In the genomic region with DNA sequence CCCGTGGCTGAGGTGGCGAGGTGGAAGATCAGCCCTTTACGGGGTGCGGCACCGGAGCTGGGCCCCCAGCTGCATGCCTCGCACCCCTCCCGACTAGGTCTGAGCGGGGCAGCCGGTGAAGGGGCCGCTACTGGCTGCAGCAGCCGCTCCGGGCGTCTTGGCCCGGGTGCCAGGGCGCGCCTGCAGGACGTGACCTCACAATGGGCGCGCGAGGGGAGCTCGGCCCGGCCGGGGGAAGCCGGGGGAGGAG, we compare ENCODE assay signal across 8 cellular contexts. TPM values are rescaled to one million over a fixed set of nuclear protein-coding genes. Genes with fewer than 3 reads are reported as not detected.
DNase-seq lines count a peak whose midpoint lies in the region; ATAC-seq and TF ChIP-seq lines count a peak whose summit lies in the region.

No MANE protein-coding gene starts in this region.

- H3K27me3 ChIP-seq in ascending aorta (no peaks in the 10 kb centered on the region), liver (ENCODE audit: control insufficient read depth in 4 of 4, insufficient read depth in 4 of 4, low read length in 3 of 4) (no peaks in the 10 kb centered on the region)

- peaks cover 29% of the 10 kb centered on the region for H3K4me1 Mint-ChIP-seq in type B pancreatic cell (ENCODE audit: unreplicated experiment)

- TF ChIP-seq RAD21 in liver (IDR thresholded peaks at IDR 0.05): no peak

- WGBS in liver: under 1% methylated on average over 24 of the region's 24 CpGs

- no peaks in the 10 kb centered on the region for H3K9me3 Mint-ChIP-seq in type B pancreatic cell

- peak overlapping the region; percentile 81 to 90 for H3K4me3 ChIP-seq in ascending aorta
- peak overlapping the region; percentile 82 to 98 (median 98) for H3K4me3 ChIP-seq in liver (ENCODE audit: low read depth in 1 of 3, low read length in 3 of 3)

- intact Hi-C loops in ascending aorta (cut with DNase I): loop anchor here (2.0 to 5.0 kb wide), 2 partner anchors 67 to 155 kb away; a partner anchor contains a TSS

- DNase-seq in ascending aorta (ENCODE audit: low spot score in 2 of 2): no peak
- DNase-seq in type B pancreatic cell (ENCODE audit: extremely low spot score, unreplicated experiment): no peak
- DNase-seq in germinal center (ENCODE audit: low spot score): no peak
- no peak for DNase-seq in activated CD4-positive, alpha-beta T cell treated with anti-CD3 and anti-CD28 coated beads, Interleukin-2, amount 50 U/mL, for 48 hours

- H3K36me3 ChIP-seq in ascending aorta: peaks cover 18 to 29% of the 10 kb centered on the region in 2 donors
- peaks cover 1 to 17% (median 6%) of the 10 kb centered on the region in 4 donors for H3K36me3 ChIP-seq in liver (ENCODE audit: control insufficient read depth in 4 of 4, insufficient read depth in 3 of 4, low read depth in 1 of 4, low read length in 3 of 4)

- peaks cover 4% of the 10 kb centered on the region for H3K36me3 Mint-ChIP-seq in type B pancreatic cell

- peak overlapping the region in 1 of 2 donors; percentile 22 for H3K9ac ChIP-seq in liver (ENCODE audit: low read depth in 1 of 2, low read length in 2 of 2)

- peak overlapping the region; percentile 98 for H3K4me3 Mint-ChIP-seq in type B pancreatic cell

- peak overlapping the region; percentile 97 for H3K27ac Mint-ChIP-seq in type B pancreatic cell

- H3K9me3 ChIP-seq in ascending aorta (no peaks in the 10 kb centered on the region), liver (ENCODE audit: control insufficient read depth in 4 of 4, low read length in 3 of 4) (no peaks in the 10 kb centered on the region)

- TF ChIP-seq CTCF in ascending aorta (IDR thresholded peaks at IDR 0.05) (no peak), liver (IDR thresholded peaks at IDR 0.05; ENCODE audit: low read depth, low read length, missing input control) (no peak), type B pancreatic cell (conservative IDR thresholded peaks at IDR 0.05) (no peak)

- peak; percentile 23 for ATAC-seq in GM19328 (IDR thresholded peaks at IDR 0.05; ENCODE audit: unreplicated experiment)
- ATAC-seq in HG03469 (IDR thresholded peaks at IDR 0.05; ENCODE audit: unreplicated experiment): peak; percentile 16
- ATAC-seq in activated CD4-positive, CD25-positive, alpha-beta regulatory T cell treated with anti-CD3 and anti-CD28 coated beads, Interleukin-2, amount 50 U/mL, for 24 hours: no peak

- H3K27me3 Mint-ChIP-seq in type B pancreatic cell: no peaks in the 10 kb centered on the region

- H3K4me1 ChIP-seq in ascending aorta (peaks cover 16 to 50% of the 10 kb centered on the region in 2 donors), liver (ENCODE audit: control insufficient read depth in 4 of 4, insufficient read depth in 4 of 4, low read length in 3 of 4) (peaks cover 2 to 57% (median 39%) of the 10 kb centered on the region in 4 donors)

- H3K27ac ChIP-seq in ascending aorta (peak overlapping the region; percentile 93 to 96), liver (ENCODE audit: low read depth in 1 of 2, low read length in 2 of 2) (peak overlapping the region; percentile 88 to 94)

TF ChIP-seq in liver, 16 proteins besides CTCF, POLR2A, EP300 and RAD21:
- no peak for TF ChIP-seq GABPA (IDR thresholded peaks at IDR 0.05 in 1 of 2, conservative IDR thresholded peaks at IDR 0.05 in 1 of 2)
- TF ChIP-seq YY1 (IDR thresholded peaks at IDR 0.05): no peak
- TF ChIP-seq EGR1 (IDR thresholded peaks at IDR 0.05; ENCODE audit: low read depth in 2 of 2): no peak
- TF ChIP-seq FOXA1 (IDR thresholded peaks at IDR 0.05): no peak
- TF ChIP-seq, protein P1, sequence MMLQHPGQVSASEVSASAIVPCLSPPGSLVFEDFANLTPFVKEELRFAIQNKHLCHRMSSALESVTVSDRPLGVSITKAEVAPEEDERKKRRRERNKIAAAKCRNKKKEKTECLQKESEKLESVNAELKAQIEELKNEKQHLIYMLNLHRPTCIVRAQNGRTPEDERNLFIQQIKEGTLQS (IDR thresholded peaks at IDR 0.05): no peak
TF ChIP-seq in liver: peak in this region for 0.

RNA-seq across cellular contexts. Expression of a gene that starts 0.4 kb away (rescaled TPM):
- total RNA-seq in ascending aorta (7.1 TPM), liver (10 to 100 TPM; 12.0 to 12.5 TPM), type B pancreatic cell (ENCODE audit: low replicate concordance) (23.3 and 30.5 TPM in 2 replicates)
- 1 to 10 TPM; 5.4 to 5.6 TPM for polyA plus RNA-seq in liver

RNA-seq across cellular contexts. Expression of a gene that starts 0.7 kb away (rescaled TPM):
- total RNA-seq in ascending aorta (37.7 TPM), liver (10 to 100 TPM in 1 of 2 donors, 1 to 10 TPM in 1; 8.3 to 10.3 TPM), type B pancreatic cell (ENCODE audit: low replicate concordance) (39.8 and 42.5 TPM in 2 replicates)
- polyA plus RNA-seq in liver: 10 to 100 TPM; 23.8 to 35.5 TPM

RNA-seq across cellular contexts. Expression of a gene that starts 33.1 kb away (rescaled TPM):
- total RNA-seq in ascending aorta: 31.2 TPM
- 1 to 10 TPM; 5.1 to 7.9 TPM for total RNA-seq in liver
- 1 to 10 TPM; 4.1 to 8.0 TPM for polyA plus RNA-seq in liver
- total RNA-seq in type B pancreatic cell (ENCODE audit: low replicate concordance): 10.8 and 12.4 TPM in 2 replicates

RNA-seq across cellular contexts. Expression of a gene that starts 39.4 kb away (rescaled TPM):
- total RNA-seq in ascending aorta (144 TPM), liver (10 to 100 TPM in 1 of 2 donors, 1 to 10 TPM in 1; 9.0 to 26.6 TPM), type B pancreatic cell (ENCODE audit: low replicate concordance) (180 and 323 TPM in 2 replicates)
- 10 to 100 TPM; 14.3 to 32.9 TPM for polyA plus RNA-seq in liver

Comparison
In these comparisons a context has a peak if more than half of its experiments do, and no peak if none do; other contexts are left out.
1. ATAC-seq: peak in GM19328 (single experiment) and HG03469 (single experiment); none in activated CD4-positive, CD25-positive, alpha-beta regulatory T cell treated with anti-CD3 and anti-CD28 coated beads, Interleukin-2, amount 50 U/mL, for 24 hours (0 of 2).